9 cellular contexts compared by ENCODE assay signal in genomic region chr13:24747248-24748151, GRCh38. TPM values are rescaled to one million over a fixed set of nuclear protein-coding genes. Genes with fewer than 3 reads are reported as not detected.
DNase-seq lines count a peak whose midpoint lies in the region; ATAC-seq and TF ChIP-seq lines count a peak whose summit lies in the region.
"Had no signal": no experiment of that assay in that cellular context is flagged by ENCODE, and none has a peak within 500 bp of the region (broad histone marks: within the 10 kb centered on the region; RNA-seq: fewer than 3 reads in every experiment).

No MANE protein-coding gene starts in this region.

- DNase-seq in HL-60 (ENCODE audit: low read depth in 1 of 2, low spot score in 1 of 2) = peak in 1 of 2 experiments; percentile 15
- peak; percentile 55 for DNase-seq in activated naive CD8-positive, alpha-beta T cell treated with anti-CD3 and anti-CD28 coated beads, Interleukin-2, amount 10 ng/mL, durations not matched to agents 7 days and 5 days
- DNase-seq in left lobe of liver (ENCODE audit: low spot score) = no peak
- peak; percentile 64 for DNase-seq in upper lobe of right lung
- no peak for DNase-seq in amniotic stem cell (lab: John Stamatoyannopoulos, UW)
- DNase-seq in mucosa of gallbladder (ENCODE audit: low spot score) = no peak
- no peak for DNase-seq in glomerular visceral epithelial cell (ENCODE audit: extremely low spot score)

- H3K27ac ChIP-seq in C4-2B = peak overlapping the region; percentile 2; the same call in 1 of the 2 replicates
- no peak overlapping the region for H3K27ac ChIP-seq in HL-60 (replicated peaks)
- no peak overlapping the region for H3K27ac ChIP-seq in upper lobe of right lung

- H3K27me3 Mint-ChIP-seq in activated naive CD8-positive, alpha-beta T cell treated with anti-CD3 and anti-CD28 coated beads, Interleukin-2, amount 10 ng/mL, durations not matched to agents 7 days and 5 days = peaks cover 71% of the 10 kb centered on the region

- no peaks in the 10 kb centered on the region for H3K9me3 ChIP-seq in upper lobe of right lung

- intact Hi-C loops in upper lobe of right lung (cut with DNase I) = no loop called here

- H3K36me3 ChIP-seq in upper lobe of right lung = no peaks in the 10 kb centered on the region

- H3K4me3 ChIP-seq in HL-60 (replicated peaks; ENCODE audit: insufficient read depth, low read length) (peak overlapping the region; percentile 42), upper lobe of right lung (peak overlapping the region; percentile 33)

- H3K4me1 ChIP-seq in upper lobe of right lung = peaks cover 11% of the 10 kb centered on the region

- H3K36me3 Mint-ChIP-seq in activated naive CD8-positive, alpha-beta T cell treated with anti-CD3 and anti-CD28 coated beads, Interleukin-2, amount 10 ng/mL, durations not matched to agents 7 days and 5 days = no peaks in the 10 kb centered on the region

- peak; percentile 61 for ATAC-seq in activated naive CD8-positive, alpha-beta T cell treated with anti-CD3 and anti-CD28 coated beads, Interleukin-2, amount 10 ng/mL, durations not matched to agents 7 days and 5 days (ENCODE audit: low read depth)
- ATAC-seq in left lobe of liver = peak; percentile 35
- ATAC-seq in upper lobe of right lung = peak; percentile 21

- H3K4me1 Mint-ChIP-seq in activated naive CD8-positive, alpha-beta T cell treated with anti-CD3 and anti-CD28 coated beads, Interleukin-2, amount 10 ng/mL, durations not matched to agents 7 days and 5 days = peaks cover 11% of the 10 kb centered on the region

- H3K4me3 Mint-ChIP-seq in activated naive CD8-positive, alpha-beta T cell treated with anti-CD3 and anti-CD28 coated beads, Interleukin-2, amount 10 ng/mL, durations not matched to agents 7 days and 5 days = peak overlapping the region; percentile 77

- H3K27me3 ChIP-seq in HL-60 (ENCODE audit: insufficient read depth, poor library complexity, severe bottlenecking) (peaks cover 59% of the 10 kb centered on the region), upper lobe of right lung (peaks cover 35% of the 10 kb centered on the region)

- no peaks in the 10 kb centered on the region for H3K9me3 Mint-ChIP-seq in activated naive CD8-positive, alpha-beta T cell treated with anti-CD3 and anti-CD28 coated beads, Interleukin-2, amount 10 ng/mL, durations not matched to agents 7 days and 5 days

- POLR2A ChIA-PET in activated naive CD8-positive, alpha-beta T cell treated with anti-CD3 and anti-CD28 coated beads, Interleukin-2, amount 10 ng/mL, durations not matched to agents 7 days and 5 days (lab: Charles Lee) = no interaction called here

- H3K27ac Mint-ChIP-seq in activated naive CD8-positive, alpha-beta T cell treated with anti-CD3 and anti-CD28 coated beads, Interleukin-2, amount 10 ng/mL, durations not matched to agents 7 days and 5 days = no peak overlapping the region

- no peak for TF ChIP-seq CTCF in C4-2B (conservative IDR thresholded peaks at IDR 0.05)
- no peak for TF ChIP-seq CTCF in HL-60 (IDR thresholded peaks at IDR 0.05; ENCODE audit: insufficient read depth, low read length)
- TF ChIP-seq CTCF in upper lobe of right lung (IDR thresholded peaks at IDR 0.05) = no peak

RNA-seq across cellular contexts. Expression of gene RNF17, which starts 16.5 kb away (rescaled TPM):
- not detected for total RNA-seq in activated naive CD8-positive, alpha-beta T cell treated with anti-CD3 and anti-CD28 coated beads, Interleukin-2, amount 10 ng/mL, durations not matched to agents 7 days and 5 days
- 0.33 TPM for total RNA-seq in left lobe of liver
- not detected for total RNA-seq in upper lobe of right lung
- total RNA-seq in mucosa of gallbladder = not detected
- total RNA-seq: mononuclear cell had no signal

Comparison
In these comparisons a context has a peak if more than half of its experiments do, and no peak if none do; other contexts are left out.
1. DNase-seq: peak in activated naive CD8-positive, alpha-beta T cell treated with anti-CD3 and anti-CD28 coated beads, Interleukin-2, amount 10 ng/mL, durations not matched to agents 7 days and 5 days (single experiment) and upper lobe of right lung (single experiment); none in left lobe of liver (single experiment), amniotic stem cell (single experiment), mucosa of gallbladder (single experiment) and glomerular visceral epithelial cell (single experiment).
2. Peak in every context shown above with its lines, with median percentiles within 50 percentile points of each other: ATAC-seq.